1 cellular context compared by ENCODE assay signal in the genomic region with DNA sequence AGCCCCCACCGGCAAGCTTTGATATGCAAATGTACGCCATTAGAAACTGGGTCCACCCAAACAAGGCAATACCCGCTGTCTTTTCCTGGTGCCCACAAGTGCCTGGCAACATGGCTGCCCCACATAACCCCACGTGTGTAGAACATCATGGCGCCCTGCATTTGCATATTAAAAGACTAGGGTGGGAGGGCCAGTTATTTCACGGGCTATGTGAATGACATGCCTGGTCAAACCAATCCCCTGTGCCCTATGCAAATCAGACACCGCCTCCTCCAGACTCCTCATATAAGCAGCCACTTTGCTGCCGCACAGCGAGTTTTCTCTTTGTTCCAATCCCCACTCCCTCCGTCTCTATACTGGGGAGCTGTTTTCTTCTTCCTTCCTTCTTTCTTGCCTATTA.
TF ChIP-seq lines count a peak whose summit lies in the region.

No MANE protein-coding gene starts in this region.

TF ChIP-seq in GM23338, 12 proteins besides CTCF, POLR2A, EP300 and RAD21 (continued from another document):
- TF ChIP-seq, protein P1, sequence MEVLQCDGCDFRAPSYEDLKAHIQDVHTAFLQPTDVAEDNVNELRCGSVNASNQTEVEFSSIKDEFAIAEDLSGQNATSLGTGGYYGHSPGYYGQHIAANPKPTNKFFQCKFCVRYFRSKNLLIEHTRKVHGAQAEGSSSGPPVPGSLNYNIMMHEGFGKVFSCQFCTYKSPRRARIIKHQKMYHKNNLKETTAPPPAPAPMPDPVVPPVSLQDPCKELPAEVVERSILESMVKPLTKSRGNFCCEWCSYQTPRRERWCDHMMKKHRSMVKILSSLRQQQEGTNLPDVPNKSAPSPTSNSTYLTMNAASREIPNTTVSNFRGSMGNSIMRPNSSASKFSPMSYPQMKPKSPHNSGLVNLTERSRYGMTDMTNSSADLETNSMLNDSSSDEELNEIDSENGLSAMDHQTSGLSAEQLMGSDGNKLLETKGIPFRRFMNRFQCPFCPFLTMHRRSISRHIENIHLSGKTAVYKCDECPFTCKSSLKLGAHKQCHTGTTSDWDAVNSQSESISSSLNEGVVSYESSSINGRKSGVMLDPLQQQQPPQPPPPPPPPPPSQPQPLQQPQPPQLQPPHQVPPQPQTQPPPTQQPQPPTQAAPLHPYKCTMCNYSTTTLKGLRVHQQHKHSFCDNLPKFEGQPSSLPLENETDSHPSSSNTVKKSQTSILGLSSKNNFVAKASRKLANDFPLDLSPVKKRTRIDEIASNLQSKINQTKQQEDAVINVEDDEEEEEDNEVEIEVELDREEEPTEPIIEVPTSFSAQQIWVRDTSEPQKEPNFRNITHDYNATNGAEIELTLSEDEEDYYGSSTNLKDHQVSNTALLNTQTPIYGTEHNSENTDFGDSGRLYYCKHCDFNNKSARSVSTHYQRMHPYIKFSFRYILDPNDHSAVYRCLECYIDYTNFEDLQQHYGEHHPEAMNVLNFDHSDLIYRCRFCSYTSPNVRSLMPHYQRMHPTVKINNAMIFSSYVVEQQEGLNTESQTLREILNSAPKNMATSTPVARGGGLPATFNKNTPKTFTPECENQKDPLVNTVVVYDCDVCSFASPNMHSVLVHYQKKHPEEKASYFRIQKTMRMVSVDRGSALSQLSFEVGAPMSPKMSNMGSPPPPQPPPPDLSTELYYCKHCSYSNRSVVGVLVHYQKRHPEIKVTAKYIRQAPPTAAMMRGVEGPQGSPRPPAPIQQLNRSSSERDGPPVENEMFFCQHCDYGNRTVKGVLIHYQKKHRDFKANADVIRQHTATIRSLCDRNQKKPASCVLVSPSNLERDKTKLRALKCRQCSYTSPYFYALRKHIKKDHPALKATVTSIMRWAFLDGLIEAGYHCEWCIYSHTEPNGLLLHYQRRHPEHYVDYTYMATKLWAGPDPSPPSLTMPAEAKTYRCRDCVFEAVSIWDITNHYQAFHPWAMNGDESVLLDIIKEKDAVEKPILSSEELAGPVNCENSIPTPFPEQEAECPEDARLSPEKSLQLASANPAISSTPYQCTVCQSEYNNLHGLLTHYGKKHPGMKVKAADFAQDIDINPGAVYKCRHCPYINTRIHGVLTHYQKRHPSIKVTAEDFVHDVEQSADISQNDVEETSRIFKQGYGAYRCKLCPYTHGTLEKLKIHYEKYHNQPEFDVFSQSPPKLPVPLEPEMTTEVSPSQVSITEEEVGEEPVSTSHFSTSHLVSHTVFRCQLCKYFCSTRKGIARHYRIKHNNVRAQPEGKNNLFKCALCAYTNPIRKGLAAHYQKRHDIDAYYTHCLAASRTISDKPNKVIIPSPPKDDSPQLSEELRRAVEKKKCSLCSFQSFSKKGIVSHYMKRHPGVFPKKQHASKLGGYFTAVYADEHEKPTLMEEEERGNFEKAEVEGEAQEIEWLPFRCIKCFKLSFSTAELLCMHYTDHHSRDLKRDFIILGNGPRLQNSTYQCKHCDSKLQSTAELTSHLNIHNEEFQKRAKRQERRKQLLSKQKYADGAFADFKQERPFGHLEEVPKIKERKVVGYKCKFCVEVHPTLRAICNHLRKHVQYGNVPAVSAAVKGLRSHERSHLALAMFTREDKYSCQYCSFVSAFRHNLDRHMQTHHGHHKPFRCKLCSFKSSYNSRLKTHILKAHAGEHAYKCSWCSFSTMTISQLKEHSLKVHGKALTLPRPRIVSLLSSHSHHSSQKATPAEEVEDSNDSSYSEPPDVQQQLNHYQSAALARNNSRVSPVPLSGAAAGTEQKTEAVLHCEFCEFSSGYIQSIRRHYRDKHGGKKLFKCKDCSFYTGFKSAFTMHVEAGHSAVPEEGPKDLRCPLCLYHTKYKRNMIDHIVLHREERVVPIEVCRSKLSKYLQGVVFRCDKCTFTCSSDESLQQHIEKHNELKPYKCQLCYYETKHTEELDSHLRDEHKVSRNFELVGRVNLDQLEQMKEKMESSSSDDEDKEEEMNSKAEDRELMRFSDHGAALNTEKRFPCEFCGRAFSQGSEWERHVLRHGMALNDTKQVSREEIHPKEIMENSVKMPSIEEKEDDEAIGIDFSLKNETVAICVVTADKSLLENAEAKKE (CRISPR knock-in tag; IDR thresholded peaks at IDR 0.05) = no peak
- TF ChIP-seq, protein P2, sequence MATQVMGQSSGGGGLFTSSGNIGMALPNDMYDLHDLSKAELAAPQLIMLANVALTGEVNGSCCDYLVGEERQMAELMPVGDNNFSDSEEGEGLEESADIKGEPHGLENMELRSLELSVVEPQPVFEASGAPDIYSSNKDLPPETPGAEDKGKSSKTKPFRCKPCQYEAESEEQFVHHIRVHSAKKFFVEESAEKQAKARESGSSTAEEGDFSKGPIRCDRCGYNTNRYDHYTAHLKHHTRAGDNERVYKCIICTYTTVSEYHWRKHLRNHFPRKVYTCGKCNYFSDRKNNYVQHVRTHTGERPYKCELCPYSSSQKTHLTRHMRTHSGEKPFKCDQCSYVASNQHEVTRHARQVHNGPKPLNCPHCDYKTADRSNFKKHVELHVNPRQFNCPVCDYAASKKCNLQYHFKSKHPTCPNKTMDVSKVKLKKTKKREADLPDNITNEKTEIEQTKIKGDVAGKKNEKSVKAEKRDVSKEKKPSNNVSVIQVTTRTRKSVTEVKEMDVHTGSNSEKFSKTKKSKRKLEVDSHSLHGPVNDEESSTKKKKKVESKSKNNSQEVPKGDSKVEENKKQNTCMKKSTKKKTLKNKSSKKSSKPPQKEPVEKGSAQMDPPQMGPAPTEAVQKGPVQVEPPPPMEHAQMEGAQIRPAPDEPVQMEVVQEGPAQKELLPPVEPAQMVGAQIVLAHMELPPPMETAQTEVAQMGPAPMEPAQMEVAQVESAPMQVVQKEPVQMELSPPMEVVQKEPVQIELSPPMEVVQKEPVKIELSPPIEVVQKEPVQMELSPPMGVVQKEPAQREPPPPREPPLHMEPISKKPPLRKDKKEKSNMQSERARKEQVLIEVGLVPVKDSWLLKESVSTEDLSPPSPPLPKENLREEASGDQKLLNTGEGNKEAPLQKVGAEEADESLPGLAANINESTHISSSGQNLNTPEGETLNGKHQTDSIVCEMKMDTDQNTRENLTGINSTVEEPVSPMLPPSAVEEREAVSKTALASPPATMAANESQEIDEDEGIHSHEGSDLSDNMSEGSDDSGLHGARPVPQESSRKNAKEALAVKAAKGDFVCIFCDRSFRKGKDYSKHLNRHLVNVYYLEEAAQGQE (IDR thresholded peaks at IDR 0.05; ENCODE audit: unreplicated experiment) = no peak
- TF ChIP-seq NANOG (IDR thresholded peaks at IDR 0.05; ENCODE audit: borderline replicate concordance) (no peak), ZNF331 (CRISPR knock-in tag; IDR thresholded peaks at IDR 0.05; ENCODE audit: low read depth) (no peak), STAT1 (IDR thresholded peaks at IDR 0.05; ENCODE audit: unreplicated experiment) (no peak), CREB1 (CRISPR knock-in tag; IDR thresholded peaks at IDR 0.05; ENCODE audit: low read depth) (no peak), ZNF114 (CRISPR knock-in tag; IDR thresholded peaks at IDR 0.05) (no peak)
- TF ChIP-seq, protein P3, sequence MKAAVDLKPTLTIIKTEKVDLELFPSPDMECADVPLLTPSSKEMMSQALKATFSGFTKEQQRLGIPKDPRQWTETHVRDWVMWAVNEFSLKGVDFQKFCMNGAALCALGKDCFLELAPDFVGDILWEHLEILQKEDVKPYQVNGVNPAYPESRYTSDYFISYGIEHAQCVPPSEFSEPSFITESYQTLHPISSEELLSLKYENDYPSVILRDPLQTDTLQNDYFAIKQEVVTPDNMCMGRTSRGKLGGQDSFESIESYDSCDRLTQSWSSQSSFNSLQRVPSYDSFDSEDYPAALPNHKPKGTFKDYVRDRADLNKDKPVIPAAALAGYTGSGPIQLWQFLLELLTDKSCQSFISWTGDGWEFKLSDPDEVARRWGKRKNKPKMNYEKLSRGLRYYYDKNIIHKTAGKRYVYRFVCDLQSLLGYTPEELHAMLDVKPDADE (IDR thresholded peaks at IDR 0.05) = no peak
